8 cellular contexts compared by ENCODE assay signal in the genomic region with DNA sequence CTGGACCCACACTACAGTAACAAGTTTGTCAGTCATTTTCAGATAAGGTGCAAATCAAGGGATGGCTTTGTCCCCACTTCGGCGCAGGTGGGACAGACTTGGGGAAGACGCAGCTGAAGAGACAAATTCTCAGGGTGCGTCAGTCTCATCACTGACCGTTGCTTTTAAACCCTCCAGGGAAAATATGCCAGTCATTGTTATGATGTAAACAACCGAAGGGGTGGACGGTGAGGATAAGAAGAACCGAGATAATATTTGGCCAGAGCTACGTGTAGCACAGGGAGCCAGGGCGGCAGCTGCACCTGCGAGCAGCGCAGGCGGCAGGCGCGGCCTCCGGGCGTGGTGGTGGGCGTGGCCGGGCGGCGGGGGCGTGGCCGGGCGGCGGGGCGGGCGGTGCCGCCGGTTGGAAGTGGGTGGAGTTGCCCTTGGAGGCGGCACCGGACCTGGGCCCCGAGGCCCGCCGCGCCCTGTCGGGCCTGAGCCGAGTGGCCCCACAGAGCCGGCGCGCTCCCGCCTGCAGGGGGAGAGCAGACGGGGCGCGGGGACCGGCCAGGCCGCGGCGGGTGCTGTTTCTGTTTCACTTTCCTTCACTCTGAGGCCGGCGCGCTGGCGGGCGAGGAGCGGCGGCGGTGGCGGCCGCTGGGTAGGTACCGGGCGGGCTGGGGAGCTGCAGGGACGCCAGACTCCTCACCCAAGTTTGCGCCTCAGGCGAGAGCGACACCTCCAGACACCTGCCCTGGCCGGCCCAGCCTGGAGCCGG.
A peak's percentile ranks its signal among the peaks of the same experiment; 100 is the strongest.
DNase-seq lines count a peak whose midpoint lies in the region; ATAC-seq and TF ChIP-seq lines count a peak whose summit lies in the region.

A gene (plus strand): TSS at position 470 of the 760 bp plus-strand sequence. CDS start 2,209 bp downstream, outside the sequence.

- no peaks in the 10 kb centered on the region for H3K27me3 ChIP-seq in layer of hippocampus (ENCODE audit: control insufficient read depth, insufficient read depth, low read length)

- TF ChIP-seq CTCF in choroid plexus epithelial cell (conservative IDR thresholded peaks at IDR 0.05; ENCODE audit: low read depth, low read length), result peak; percentile 21

- in situ Hi-C loops in GM18951 (cut with MboI; ENCODE audit: low sequenced_read_pairs, unreplicated experiment), result no loop called here

- DNase-seq in Ammon's horn (ENCODE audit: low spot score) (peak; percentile 91), NCI-H446 treated with DMSO at 0.1 percent for 48 hours (lab: John Stamatoyannopoulos, UW) (peak; percentile 36), choroid plexus epithelial cell (ENCODE audit: low read depth) (peak; percentile 91)
- peak; percentile 85 to 88 for DNase-seq in activated CD4-positive, alpha-beta T cell treated with anti-CD3 and anti-CD28 coated beads for 4 hours
- DNase-seq in stimulated activated CD4-positive, alpha-beta T cell treated with anti-CD3 and anti-CD28 coated beads, Interleukin-1b, Interleukin-23, amount 100 ng/mL, for 24 hours (ENCODE audit: low read depth in 4 of 4, low spot score in 1 of 4), result peak; percentile 75 to 90 (median 82)

- H3K4me3 ChIP-seq in choroid plexus epithelial cell (ENCODE audit: low read depth, low read length), result peak within 1 kb of the TSS; percentile 89

- peak within 1 kb of the TSS; percentile 76 for H3K27ac ChIP-seq in layer of hippocampus (ENCODE audit: low read depth, low read length)

- ATAC-seq in HG03175 (IDR thresholded peaks at IDR 0.05; ENCODE audit: unreplicated experiment), result peak; percentile 95

- peak; percentile 83 for TF ChIP-seq POLR2A in GM18951 (IDR thresholded peaks at IDR 0.05; ENCODE audit: extremely low read depth, insufficient read depth, insufficient read length)

Comparison
In these comparisons a context has a peak if more than half of its experiments do, and no peak if none do; other contexts are left out.
1. Peak in every context shown above with its lines: DNase-seq, ATAC-seq, H3K4me3 ChIP-seq and H3K27ac ChIP-seq.
2. DNase-seq: peak in every context shown above with its lines; median percentile 91 in Ammon's horn; 91 in choroid plexus epithelial cell; 86 in activated CD4-positive, alpha-beta T cell treated with anti-CD3 and anti-CD28 coated beads for 4 hours; 82 in stimulated activated CD4-positive, alpha-beta T cell treated with anti-CD3 and anti-CD28 coated beads, Interleukin-1b, Interleukin-23, amount 100 ng/mL, for 24 hours; 36 in NCI-H446 treated with DMSO at 0.1 percent for 48 hours.